24 cellular contexts compared by ENCODE assay signal in the genomic region with DNA sequence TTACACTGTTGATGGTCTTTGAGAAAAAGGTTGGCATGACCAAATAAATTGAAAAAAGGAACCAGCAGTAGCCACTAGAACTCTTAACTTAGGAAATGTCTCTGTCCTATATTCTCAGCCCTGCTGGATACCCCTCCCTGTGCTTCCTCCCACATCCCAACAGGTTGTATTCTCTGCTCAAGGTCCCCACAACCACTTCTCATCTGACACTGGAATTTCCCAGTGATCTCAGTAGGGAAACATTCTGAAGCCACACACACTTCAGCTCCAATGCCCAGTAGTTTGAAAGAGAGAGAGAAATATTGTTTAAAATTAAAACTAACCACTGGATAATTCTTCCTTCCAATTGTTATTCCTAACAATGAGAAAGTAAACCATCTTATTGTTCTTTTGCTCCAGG.
"Had no signal": no experiment of that assay in that cellular context is flagged by ENCODE, and none has a peak within 500 bp of the region (broad histone marks: within the 10 kb centered on the region; RNA-seq: fewer than 3 reads in every experiment).

No MANE protein-coding gene starts in this region.

- H3K9me3 ChIP-seq: MG63, SJSA1 had no signal

- H3K4me2 ChIP-seq: KMS-11 had no signal

- H3K4me1 ChIP-seq: ascending aorta, SJSA1 had no signal

- H3K27me3 ChIP-seq: ascending aorta, MG63, SJSA1 had no signal

- H3K4me3 ChIP-seq: ascending aorta, MG63, SJSA1 had no signal

- DNase-seq: activated CD4-positive, alpha-beta memory T cell treated with anti-CD3 and anti-CD28 coated beads for 36 hours; activated CD4-positive, alpha-beta T cell treated with anti-CD3 and anti-CD28 coated beads, Interleukin-2, amount 10 ng/mL, durations not matched to agents 7 days and 5 days; activated CD4-positive, CD25-positive, alpha-beta regulatory T cell; activated CD8-positive, alpha-beta memory T cell treated with anti-CD3 and anti-CD28 coated beads for 24 hours; activated effector memory CD4-positive, alpha-beta T cell treated with anti-CD3 and anti-CD28 coated beads, Interleukin-2, amount 50 U/mL, for 16 hours; activated naive CD4-positive, alpha-beta T cell treated with Interleukin-2 at 50 U/mL for 16 hours; activated naive CD8-positive, alpha-beta T cell treated with anti-CD3 and anti-CD28 coated beads, Interleukin-2, amount 50 U/mL, for 24 hours; activated T-cell treated with anti-CD3 and anti-CD28 coated beads, Interleukin-2, amount 50 U/mL, for 4 hours; amniotic stem cell; MG63; NCI-H1105 treated with DMSO at 0.1 percent for 48 hours; NCI-H1436 treated with DMSO at 0.1 percent for 48 hours; NCI-H187; NCI-H2081 treated with DMSO at 0.1 percent for 48 hours; NCI-H446; NCI-H524; PC-3; SHP77; T-helper 17 cell; T1000 had no signal

- H3K27ac ChIP-seq: ascending aorta, KMS-11, SJSA1 had no signal

- H3K9ac ChIP-seq: KMS-11 had no signal

- H3K36me3 ChIP-seq: ascending aorta, MG63, SJSA1 had no signal

- ATAC-seq: activated naive CD4-positive, alpha-beta T cell treated with anti-CD3 and anti-CD28 coated beads, Interleukin-2, amount 50 U/mL, for 72 hours; activated naive CD8-positive, alpha-beta T cell treated with anti-CD3 and anti-CD28 coated beads, Interleukin-2, amount 50 U/mL, for 24 hours; activated T-cell treated with anti-CD3 and anti-CD28 coated beads, Interleukin-2, amount 50 U/mL, for 4 hours; PC-3; T-helper 17 cell had no signal
